ENCODE assay signal across 22 cellular contexts in genomic region chr6:115415378-115415777, GRCh38.
"Had no signal": no experiment of that assay in that cellular context is flagged by ENCODE, and none has a peak within 500 bp of the region (broad histone marks: within the 10 kb centered on the region; RNA-seq: fewer than 3 reads in every experiment).

No MANE protein-coding gene starts in this region.

- H3K27ac ChIP-seq: breast epithelium, esophagus muscularis mucosa, hepatocyte, right atrium auricular region, suprapubic skin, tibial artery had no signal

- H3K27me3 ChIP-seq: breast epithelium, esophagus muscularis mucosa, hepatocyte, right atrium auricular region, suprapubic skin, tibial artery had no signal

- DNase-seq: activated CD4-positive, alpha-beta T cell treated with anti-CD3 and anti-CD28 coated beads for 4 hours; activated CD4-positive, alpha-beta T cell treated with anti-CD3 and anti-CD28 coated beads, Interleukin-2, amount 50 U/mL, for 4 hours; activated naive CD4-positive, alpha-beta T cell; activated T-cell treated with anti-CD3 and anti-CD28 coated beads for 4 hours; activated T-cell treated with anti-CD3 and anti-CD28 coated beads, Interleukin-2, amount 50 U/mL, for 72 hours; central memory CD4-positive, alpha-beta T cell; foreskin melanocyte; immature natural killer cell; kidney; left colon; naive thymus-derived CD8-positive, alpha-beta T cell; occipital lobe; stimulated activated CD4-positive, alpha-beta T cell treated with anti-CD3 and anti-CD28 coated beads, Interleukin-1b, Interleukin-23, amount 100 ng/mL, for 48 hours; stimulated activated naive CD4-positive, alpha-beta T cell; tibial artery had no signal

- ATAC-seq: activated naive CD4-positive, alpha-beta T cell treated with anti-CD3 and anti-CD28 coated beads, Interleukin-2, amount 50 U/mL, for 72 hours; activated T-cell treated with anti-CD3 and anti-CD28 coated beads, Interleukin-2, amount 50 U/mL, for 72 hours; left colon; naive thymus-derived CD8-positive, alpha-beta T cell had no signal

- H3K36me3 ChIP-seq: breast epithelium, esophagus muscularis mucosa, right atrium auricular region, suprapubic skin, tibial artery had no signal

- H3K4me3 ChIP-seq: breast epithelium, esophagus muscularis mucosa, hepatocyte, right atrium auricular region, smooth muscle cell, suprapubic skin, tibial artery had no signal

- H3K4me1 ChIP-seq: breast epithelium, esophagus muscularis mucosa, right atrium auricular region, suprapubic skin, tibial artery had no signal
